In the genomic region with DNA sequence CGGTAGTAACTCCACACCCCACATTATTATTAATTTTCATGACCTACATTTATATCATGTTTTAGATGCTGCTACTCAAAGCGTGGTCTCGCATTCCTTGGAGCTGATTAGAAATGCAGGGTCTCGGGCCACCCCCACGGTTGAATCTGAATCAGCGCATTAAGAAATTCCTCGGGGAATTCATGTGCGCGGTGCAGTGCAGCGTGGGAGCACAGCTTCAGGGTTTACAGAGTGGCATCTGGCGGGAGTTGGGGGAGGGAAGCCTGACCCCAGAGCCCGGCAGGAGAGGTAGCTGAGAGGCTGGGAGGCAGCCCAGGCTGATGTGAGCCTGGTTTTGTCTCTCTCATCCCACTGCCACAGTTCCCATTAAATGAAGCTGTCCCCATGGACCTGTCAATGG, we compare ENCODE assay signal across 1 cellular context.
TF ChIP-seq lines count a peak whose summit lies in the region.

No MANE protein-coding gene starts in this region.

TF ChIP-seq in WTC11, 78 proteins besides CTCF, POLR2A, EP300 and RAD21:
- TF ChIP-seq AFF4 (CRISPR knock-in tag; IDR thresholded peaks at IDR 0.05; ENCODE audit: borderline replicate concordance) (no peak), E2F5 (CRISPR knock-in tag; IDR thresholded peaks at IDR 0.05) (no peak), ZNF425 (CRISPR knock-in tag; conservative IDR thresholded peaks at IDR 0.05) (no peak), MAX (CRISPR knock-in tag; IDR thresholded peaks at IDR 0.05) (no peak), OVOL2 (CRISPR knock-in tag; IDR thresholded peaks at IDR 0.05; ENCODE audit: borderline replicate concordance) (no peak)
- TF ChIP-seq, protein P1, sequence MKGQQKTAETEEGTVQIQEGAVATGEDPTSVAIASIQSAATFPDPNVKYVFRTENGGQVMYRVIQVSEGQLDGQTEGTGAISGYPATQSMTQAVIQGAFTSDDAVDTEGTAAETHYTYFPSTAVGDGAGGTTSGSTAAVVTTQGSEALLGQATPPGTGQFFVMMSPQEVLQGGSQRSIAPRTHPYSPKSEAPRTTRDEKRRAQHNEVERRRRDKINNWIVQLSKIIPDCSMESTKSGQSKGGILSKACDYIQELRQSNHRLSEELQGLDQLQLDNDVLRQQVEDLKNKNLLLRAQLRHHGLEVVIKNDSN (CRISPR knock-in tag; IDR thresholded peaks at IDR 0.05), result no peak
- TF ChIP-seq, protein P2, sequence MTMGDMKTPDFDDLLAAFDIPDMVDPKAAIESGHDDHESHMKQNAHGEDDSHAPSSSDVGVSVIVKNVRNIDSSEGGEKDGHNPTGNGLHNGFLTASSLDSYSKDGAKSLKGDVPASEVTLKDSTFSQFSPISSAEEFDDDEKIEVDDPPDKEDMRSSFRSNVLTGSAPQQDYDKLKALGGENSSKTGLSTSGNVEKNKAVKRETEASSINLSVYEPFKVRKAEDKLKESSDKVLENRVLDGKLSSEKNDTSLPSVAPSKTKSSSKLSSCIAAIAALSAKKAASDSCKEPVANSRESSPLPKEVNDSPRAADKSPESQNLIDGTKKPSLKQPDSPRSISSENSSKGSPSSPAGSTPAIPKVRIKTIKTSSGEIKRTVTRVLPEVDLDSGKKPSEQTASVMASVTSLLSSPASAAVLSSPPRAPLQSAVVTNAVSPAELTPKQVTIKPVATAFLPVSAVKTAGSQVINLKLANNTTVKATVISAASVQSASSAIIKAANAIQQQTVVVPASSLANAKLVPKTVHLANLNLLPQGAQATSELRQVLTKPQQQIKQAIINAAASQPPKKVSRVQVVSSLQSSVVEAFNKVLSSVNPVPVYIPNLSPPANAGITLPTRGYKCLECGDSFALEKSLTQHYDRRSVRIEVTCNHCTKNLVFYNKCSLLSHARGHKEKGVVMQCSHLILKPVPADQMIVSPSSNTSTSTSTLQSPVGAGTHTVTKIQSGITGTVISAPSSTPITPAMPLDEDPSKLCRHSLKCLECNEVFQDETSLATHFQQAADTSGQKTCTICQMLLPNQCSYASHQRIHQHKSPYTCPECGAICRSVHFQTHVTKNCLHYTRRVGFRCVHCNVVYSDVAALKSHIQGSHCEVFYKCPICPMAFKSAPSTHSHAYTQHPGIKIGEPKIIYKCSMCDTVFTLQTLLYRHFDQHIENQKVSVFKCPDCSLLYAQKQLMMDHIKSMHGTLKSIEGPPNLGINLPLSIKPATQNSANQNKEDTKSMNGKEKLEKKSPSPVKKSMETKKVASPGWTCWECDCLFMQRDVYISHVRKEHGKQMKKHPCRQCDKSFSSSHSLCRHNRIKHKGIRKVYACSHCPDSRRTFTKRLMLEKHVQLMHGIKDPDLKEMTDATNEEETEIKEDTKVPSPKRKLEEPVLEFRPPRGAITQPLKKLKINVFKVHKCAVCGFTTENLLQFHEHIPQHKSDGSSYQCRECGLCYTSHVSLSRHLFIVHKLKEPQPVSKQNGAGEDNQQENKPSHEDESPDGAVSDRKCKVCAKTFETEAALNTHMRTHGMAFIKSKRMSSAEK (CRISPR knock-in tag; IDR thresholded peaks at IDR 0.05; ENCODE audit: borderline replicate concordance), result no peak
TF ChIP-seq in WTC11: peak in this region for 0.
